24 cellular contexts compared by ENCODE assay signal in genomic region chrX:9532349-9532748, GRCh38.
A peak's percentile ranks its signal among the peaks of the same experiment; 100 is the strongest.
DNase-seq lines count a peak whose midpoint lies in the region; ATAC-seq and TF ChIP-seq lines count a peak whose summit lies in the region.
"Had no signal": no experiment of that assay in that cellular context is flagged by ENCODE, and none has a peak within 500 bp of the region (broad histone marks: within the 10 kb centered on the region; RNA-seq: fewer than 3 reads in every experiment).

No MANE protein-coding gene starts in this region.

- POLR2A ChIA-PET in activated CD8-positive, alpha-beta T cell treated with anti-CD3 and anti-CD28 coated beads for 36 hours (lab: Charles Lee): no interaction called here

- peak in 3 of 4 donors; percentile 33 to 45 (median 40) for ATAC-seq in heart left ventricle
- ATAC-seq in activated CD8-positive, alpha-beta T cell treated with anti-CD3 and anti-CD28 coated beads for 36 hours: no peak
- ATAC-seq: activated T-cell treated with anti-CD3 and anti-CD28 coated beads, Interleukin-2, amount 50 U/mL, for 4 hours; naive thymus-derived CD8-positive, alpha-beta T cell had no signal

- H3K79me2 ChIP-seq in osteoblast (ENCODE audit: insufficient read depth, low read length): peaks cover 14% of the 10 kb centered on the region

- peaks cover 51% of the 10 kb centered on the region for H3K4me1 Mint-ChIP-seq in activated CD8-positive, alpha-beta T cell treated with anti-CD3 and anti-CD28 coated beads for 36 hours (ENCODE audit: low read depth)

- WGBS in heart left ventricle, 4 donors: 27 to 52% (median 36%) methylated on average over 7 to 12 of the region's 12 CpGs

- H4K20me1 ChIP-seq in BLaER1 (peaks cover 97% of the 10 kb centered on the region), osteoblast (ENCODE audit: insufficient read depth, low read length) (no peaks in the 10 kb centered on the region)

- no peak overlapping the region for H3K9ac ChIP-seq in BLaER1
- H3K9ac ChIP-seq: SK-N-SH had no signal

- H3K27ac ChIP-seq in BLaER1 (peak overlapping the region; percentile 28; the same call in 1 of the 2 replicates), heart left ventricle (no peak overlapping the region), osteoblast (ENCODE audit: low read depth, low read length) (peak overlapping the region; percentile 41), SJCRH30 (no peak overlapping the region)
- H3K27ac ChIP-seq: Peyer's patch, prostate gland, spleen had no signal

- no peak overlapping the region for H2AFZ ChIP-seq in osteoblast (ENCODE audit: low read length)

- H3K4me3 ChIP-seq in BLaER1 (no peak overlapping the region), astrocyte of the spinal cord (ENCODE audit: low read depth, low read length) (no peak overlapping the region), heart left ventricle (no peak overlapping the region), osteoblast (ENCODE audit: insufficient read depth, low read length) (no peak overlapping the region), SJCRH30 (no peak overlapping the region)
- H3K4me3 ChIP-seq: Peyer's patch, prostate gland, spleen had no signal

- intact Hi-C loops in heart left ventricle (cut with DNase I): no loop called here
- intact Hi-C loops in activated CD8-positive, alpha-beta T cell treated with anti-CD3 and anti-CD28 coated beads for 36 hours (cut with micrococcal nuclease): no loop called here

- TF ChIP-seq CTCF in astrocyte of the spinal cord (IDR thresholded peaks at IDR 0.05; ENCODE audit: low read depth, low read length) (no peak), heart left ventricle (IDR thresholded peaks at IDR 0.05) (no peak), osteoblast (IDR thresholded peaks at IDR 0.05; ENCODE audit: extremely low read depth, low read depth, low read length) (no peak)
- TF ChIP-seq CTCF in activated CD8-positive, alpha-beta T cell treated with anti-CD3 and anti-CD28 coated beads for 36 hours (IDR thresholded peaks at IDR 0.05): no peak

- peak overlapping the region; percentile 75 for H3K4me2 ChIP-seq in BLaER1
- no peak overlapping the region for H3K4me2 ChIP-seq in osteoblast (ENCODE audit: insufficient read depth, low read length)
- H3K4me2 ChIP-seq: SK-N-SH had no signal

- no peak overlapping the region for H3K27ac Mint-ChIP-seq in activated CD8-positive, alpha-beta T cell treated with anti-CD3 and anti-CD28 coated beads for 36 hours
- H3K27ac Mint-ChIP-seq: activated naive CD4-positive, alpha-beta T cell treated with anti-CD3 and anti-CD28 coated beads for 36 hours; endodermal cell; memory B cell had no signal

- peaks cover 6% of the 10 kb centered on the region for H3K36me3 ChIP-seq in BLaER1
- H3K36me3 ChIP-seq in heart left ventricle: no peaks in the 10 kb centered on the region
- H3K36me3 ChIP-seq in osteoblast (ENCODE audit: insufficient read depth, low read length): no peaks in the 10 kb centered on the region
- H3K36me3 ChIP-seq in SJCRH30: no peaks in the 10 kb centered on the region
- H3K36me3 ChIP-seq: Peyer's patch, prostate gland had no signal

- CTCF ChIA-PET in activated CD8-positive, alpha-beta T cell treated with anti-CD3 and anti-CD28 coated beads for 36 hours (lab: Charles Lee): no interaction called here

- H3K4me1 ChIP-seq in BLaER1 (peaks cover 74% of the 10 kb centered on the region), heart left ventricle (peaks cover 0 to 24% (median 10%) of the 10 kb centered on the region in 12 donors), osteoblast (ENCODE audit: insufficient read depth, low read length) (peaks cover 17% of the 10 kb centered on the region), SJCRH30 (peaks cover 39% of the 10 kb centered on the region)
- H3K4me1 ChIP-seq: Peyer's patch, prostate gland had no signal

- no peak for TF ChIP-seq POLR2A in heart left ventricle (IDR thresholded peaks at IDR 0.05)

- H3K9me3 ChIP-seq in BLaER1 (peaks cover 5% of the 10 kb centered on the region; the same call in 1 of the 2 replicates), heart left ventricle (no peaks in the 10 kb centered on the region), osteoblast (ENCODE audit: low read depth, low read length) (no peaks in the 10 kb centered on the region), SJCRH30 (replicated peaks) (no peaks in the 10 kb centered on the region)
- H3K9me3 ChIP-seq: Peyer's patch, prostate gland, SK-N-SH, spleen had no signal

- DNase-seq in astrocyte of the spinal cord (ENCODE audit: low read depth, low spot score): peak; percentile 20
- peak; percentile 20 to 58 (median 41) for DNase-seq in heart left ventricle
- DNase-seq in osteoblast (ENCODE audit: insufficient read length, low spot score, missing footprints): no peak
- DNase-seq in iPS-NIHi11 (ENCODE audit: low spot score): no peak
- DNase-seq in middle frontal gyrus (ENCODE audit: extremely low spot score, low spot score): no peak
- no peak for DNase-seq in SJCRH30
- DNase-seq in activated CD8-positive, alpha-beta T cell treated with anti-CD3 and anti-CD28 coated beads for 36 hours: no peak
- DNase-seq: activated CD4-positive, CD25-positive, alpha-beta regulatory T cell; activated naive CD4-positive, alpha-beta T cell treated with anti-CD3 and anti-CD28 coated beads for 36 hours; activated T-cell treated with anti-CD3 and anti-CD28 coated beads, Interleukin-2, amount 50 U/mL, for 4 hours; endodermal cell; HCEC 1CT; naive thymus-derived CD8-positive, alpha-beta T cell; NCI-H1105 treated with DMSO at 0.1 percent for 48 hours; NCI-H2107; Peyer's patch; SK-N-SH; spleen; stimulated activated CD4-positive, alpha-beta T cell treated with anti-CD3 and anti-CD28 coated beads, Interleukin-4, amount 100 ng/mL, for 4 hours; T-helper 9 cell had no signal

- H3K4me3 Mint-ChIP-seq in activated CD8-positive, alpha-beta T cell treated with anti-CD3 and anti-CD28 coated beads for 36 hours: no peak overlapping the region
- H3K4me3 Mint-ChIP-seq: activated naive CD4-positive, alpha-beta T cell treated with anti-CD3 and anti-CD28 coated beads for 36 hours; activated T-cell treated with anti-CD3 and anti-CD28 coated beads, Interleukin-2, amount 50 U/mL, for 4 hours; CD14-positive monocyte; endodermal cell; memory B cell; naive thymus-derived CD8-positive, alpha-beta T cell had no signal

- in situ Hi-C loops in astrocyte of the spinal cord (cut with HindIII; ENCODE audit: low sequenced_read_pairs): no loop called here

- no peaks in the 10 kb centered on the region for H3K27me3 Mint-ChIP-seq in activated CD8-positive, alpha-beta T cell treated with anti-CD3 and anti-CD28 coated beads for 36 hours
- H3K27me3 Mint-ChIP-seq: memory B cell; naive thymus-derived CD8-positive, alpha-beta T cell had no signal

- H3K36me3 Mint-ChIP-seq in activated CD8-positive, alpha-beta T cell treated with anti-CD3 and anti-CD28 coated beads for 36 hours (ENCODE audit: low read depth): peaks cover 9% of the 10 kb centered on the region

- no peaks in the 10 kb centered on the region for H3K9me3 Mint-ChIP-seq in activated CD8-positive, alpha-beta T cell treated with anti-CD3 and anti-CD28 coated beads for 36 hours
- H3K9me3 Mint-ChIP-seq: activated naive CD4-positive, alpha-beta T cell treated with anti-CD3 and anti-CD28 coated beads for 36 hours; activated T-cell treated with anti-CD3 and anti-CD28 coated beads, Interleukin-2, amount 50 U/mL, for 4 hours; CD14-positive monocyte; memory B cell had no signal

- H3K27me3 ChIP-seq in BLaER1 (no peaks in the 10 kb centered on the region), heart left ventricle (peaks cover 0 to 5% (median 0%) of the 10 kb centered on the region in 9 donors), osteoblast (ENCODE audit: insufficient read depth, low read length) (no peaks in the 10 kb centered on the region), SJCRH30 (no peaks in the 10 kb centered on the region)
- H3K27me3 ChIP-seq: Peyer's patch had no signal

Comparison
In these comparisons a context has a peak if more than half of its experiments do, and no peak if none do; other contexts are left out.
1. H3K27ac ChIP-seq: peak in BLaER1 (single experiment) and osteoblast (single experiment); none in heart left ventricle (0 of 12) and SJCRH30 (single experiment).
2. DNase-seq: peak in astrocyte of the spinal cord (single experiment) and heart left ventricle (5 of 5); none in osteoblast (single experiment), iPS-NIHi11 (single experiment), middle frontal gyrus (single experiment), SJCRH30 (0 of 2) and activated CD8-positive, alpha-beta T cell treated with anti-CD3 and anti-CD28 coated beads for 36 hours (single experiment).